Comparison of ENCODE assay signal across 9 cellular contexts in the genomic region with DNA sequence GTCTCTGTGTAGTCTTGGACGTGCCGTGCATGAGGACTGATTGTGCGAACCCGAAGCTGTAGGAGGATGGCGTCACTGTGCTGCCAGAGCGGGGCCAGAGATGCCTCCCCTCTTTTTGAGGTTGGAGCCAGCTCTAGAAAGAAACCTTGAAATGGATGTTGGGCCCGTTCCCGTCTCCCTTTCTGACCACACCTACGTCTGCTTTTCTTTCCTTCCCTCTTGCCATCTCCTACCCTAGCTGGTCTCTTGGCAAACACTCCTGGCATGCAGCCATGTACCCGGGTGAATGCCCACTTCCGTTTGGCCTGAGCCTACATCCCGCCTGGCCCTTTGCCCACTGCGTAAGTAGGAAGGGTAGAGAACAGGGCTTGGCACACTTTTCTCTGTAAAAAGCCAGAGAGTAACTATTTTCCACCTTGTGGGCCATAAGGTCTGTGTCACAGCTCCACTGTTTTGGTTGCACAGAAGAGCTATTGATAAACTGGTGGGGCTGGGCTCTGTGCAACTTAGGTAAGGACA. TPM values are rescaled to one million over a fixed set of nuclear protein-coding genes. Genes with fewer than 3 reads are reported as not detected.
A peak's percentile ranks its signal among the peaks of the same experiment; 100 is the strongest.
DNase-seq lines count a peak whose midpoint lies in the region; ATAC-seq and TF ChIP-seq lines count a peak whose summit lies in the region.
"Had no signal": no experiment of that assay in that cellular context is flagged by ENCODE, and none has a peak within 500 bp of the region (broad histone marks: within the 10 kb centered on the region; RNA-seq: fewer than 3 reads in every experiment).

No MANE protein-coding gene starts in this region.

- H3K4me3 Mint-ChIP-seq in neural crest cell, result no peak overlapping the region
- H3K4me3 Mint-ChIP-seq: activated naive CD4-positive, alpha-beta T cell treated with anti-CD3 and anti-CD28 coated beads for 36 hours had no signal

- peak overlapping the region; percentile 2 for H3K27ac Mint-ChIP-seq in neural crest cell (ENCODE audit: unreplicated experiment)
- H3K27ac Mint-ChIP-seq: activated naive CD4-positive, alpha-beta T cell treated with anti-CD3 and anti-CD28 coated beads for 36 hours had no signal

- peak; percentile 88 for DNase-seq in Ammon's horn (ENCODE audit: low spot score)
- DNase-seq in NCI-H774 (lab: John Stamatoyannopoulos, UW), result peak; percentile 52
- DNase-seq in neural crest cell (ENCODE audit: low read depth, low spot score), result no peak
- DNase-seq in activated CD4-positive, alpha-beta T cell treated with anti-CD3 and anti-CD28 coated beads for 4 hours, result no peak
- DNase-seq in effector CD4-positive, alpha-beta T cell, result no peak
- DNase-seq in stimulated activated naive CD8-positive, alpha-beta T cell treated with anti-CD3 and anti-CD28 coated beads, Interleukin-15, Interleukin-2, amounts not matched to agents 100 U/mL and 50 U/mL, for 24 hours, result no peak
- no peak for DNase-seq in SK-N-DZ (ENCODE audit: low spot score)
- DNase-seq: activated naive CD4-positive, alpha-beta T cell treated with anti-CD3 and anti-CD28 coated beads for 36 hours had no signal

- H3K36me3 Mint-ChIP-seq in neural crest cell (ENCODE audit: low read depth), result peaks cover 14% of the 10 kb centered on the region

- TF ChIP-seq CTCF in neural crest cell (conservative IDR thresholded peaks at IDR 0.05), result no peak

- H3K27me3 Mint-ChIP-seq in neural crest cell (ENCODE audit: low read depth), result no peaks in the 10 kb centered on the region

- peak; percentile 50 for ATAC-seq in esophagus mucosa
- no peak for ATAC-seq in stimulated activated naive CD8-positive, alpha-beta T cell treated with anti-CD3 and anti-CD28 coated beads, Interleukin-15, Interleukin-2, amounts not matched to agents 100 U/mL and 50 U/mL, for 24 hours

- H3K4me1 Mint-ChIP-seq in neural crest cell, result peaks cover 32% of the 10 kb centered on the region

- H3K9me3 Mint-ChIP-seq in neural crest cell, result peaks cover 12% of the 10 kb centered on the region
- H3K9me3 Mint-ChIP-seq: activated naive CD4-positive, alpha-beta T cell treated with anti-CD3 and anti-CD28 coated beads for 36 hours had no signal

RNA-seq across cellular contexts. Expression of a gene that starts 37.4 kb away (rescaled TPM):
- 10.7 TPM for total RNA-seq in esophagus mucosa
- total RNA-seq in neural crest cell, result 32.1 and 37.1 TPM in 2 replicates
- polyA plus RNA-seq in SK-N-DZ (2014; cell fraction: cytosol; rRNA removed), result 13.6 TPM in 2 replicates
- polyA plus RNA-seq in SK-N-DZ (2014; cell fraction: nucleus; rRNA removed), result 6.2 and 8.6 TPM in 2 replicates

Comparison
In these comparisons a context has a peak if more than half of its experiments do, and no peak if none do; other contexts are left out.
1. DNase-seq: peak in Ammon's horn (single experiment) and NCI-H774 (single experiment); none in neural crest cell (single experiment), activated CD4-positive, alpha-beta T cell treated with anti-CD3 and anti-CD28 coated beads for 4 hours (0 of 2), effector CD4-positive, alpha-beta T cell (single experiment), stimulated activated naive CD8-positive, alpha-beta T cell treated with anti-CD3 and anti-CD28 coated beads, Interleukin-15, Interleukin-2, amounts not matched to agents 100 U/mL and 50 U/mL, for 24 hours (single experiment) and SK-N-DZ (single experiment).